Comparison of ENCODE assay signal across 18 cellular contexts in genomic region chr12:23909559-23909958, GRCh38. TPM values are rescaled to one million over a fixed set of nuclear protein-coding genes. Genes with fewer than 3 reads are reported as not detected.
A peak's percentile ranks its signal among the peaks of the same experiment; 100 is the strongest.
DNase-seq lines count a peak whose midpoint lies in the region; ATAC-seq, FAIRE-seq and TF ChIP-seq lines count a peak whose summit lies in the region.
"Had no signal": no experiment of that assay in that cellular context is flagged by ENCODE, and none has a peak within 500 bp of the region (broad histone marks: within the 10 kb centered on the region; RNA-seq: fewer than 3 reads in every experiment).

No MANE protein-coding gene starts in this region.

- H3K36me3 ChIP-seq in astrocyte (ENCODE audit: insufficient read depth, low read length) (no peaks in the 10 kb centered on the region), smooth muscle cell (ENCODE audit: low read depth) (no peaks in the 10 kb centered on the region)
- H3K36me3 ChIP-seq: BE2C, HAP-1 had no signal

- TF ChIP-seq CTCF in astrocyte (IDR thresholded peaks at IDR 0.05; ENCODE audit: insufficient read depth, low read depth, low read length) (no peak), smooth muscle cell (IDR thresholded peaks at IDR 0.05; ENCODE audit: borderline replicate concordance, insufficient read depth, poor library complexity, severe bottlenecking) (no peak)

- peak overlapping the region; percentile 13 for H3K27ac Mint-ChIP-seq in astrocyte (ENCODE audit: unreplicated experiment)
- H3K27ac Mint-ChIP-seq: CD4-positive, CD25-positive, alpha-beta regulatory T cell had no signal

- H3K9ac ChIP-seq in astrocyte (ENCODE audit: low read length), result no peak overlapping the region
- H3K9ac ChIP-seq in smooth muscle cell (ENCODE audit: low read depth), result peak overlapping the region; percentile 13
- H3K9ac ChIP-seq: GM23248 had no signal

- no peaks in the 10 kb centered on the region for H4K20me1 ChIP-seq in astrocyte (ENCODE audit: insufficient read depth, low read length)
- H4K20me1 ChIP-seq in smooth muscle cell (ENCODE audit: low read depth), result no peaks in the 10 kb centered on the region

- H3K36me3 Mint-ChIP-seq in astrocyte (ENCODE audit: low read depth, unreplicated experiment), result peaks cover under 1% of the 10 kb centered on the region
- H3K36me3 Mint-ChIP-seq: CD4-positive, CD25-positive, alpha-beta regulatory T cell had no signal

- H3K4me3 Mint-ChIP-seq in astrocyte (ENCODE audit: unreplicated experiment), result no peak overlapping the region
- H3K4me3 Mint-ChIP-seq: CD4-positive, CD25-positive, alpha-beta regulatory T cell had no signal

- no peaks in the 10 kb centered on the region for H3K27me3 ChIP-seq in astrocyte (ENCODE audit: insufficient read depth, low read length)
- no peaks in the 10 kb centered on the region for H3K27me3 ChIP-seq in smooth muscle cell (ENCODE audit: low read depth)
- H3K27me3 ChIP-seq: BE2C had no signal

- no peaks in the 10 kb centered on the region for H3K9me3 ChIP-seq in astrocyte (ENCODE audit: insufficient read depth, low read depth, low read length)
- no peaks in the 10 kb centered on the region for H3K9me3 ChIP-seq in smooth muscle cell (replicated peaks; ENCODE audit: low read depth)
- H3K9me3 ChIP-seq: BE2C, Caco-2, HAP-1 had no signal

- no peaks in the 10 kb centered on the region for H3K27me3 Mint-ChIP-seq in astrocyte (ENCODE audit: low read depth, unreplicated experiment)
- H3K27me3 Mint-ChIP-seq: CD4-positive, CD25-positive, alpha-beta regulatory T cell had no signal

- H3K4me1 Mint-ChIP-seq in astrocyte (ENCODE audit: low read depth, unreplicated experiment), result peaks cover 36% of the 10 kb centered on the region
- H3K4me1 Mint-ChIP-seq: CD4-positive, CD25-positive, alpha-beta regulatory T cell had no signal

- no peak for FAIRE-seq in astrocyte (lab: Jason Lieb, UNC)
- FAIRE-seq: G401.6, GM12891, GM19239 had no signal

- DNase-seq in RPMI7951 (ENCODE audit: low read depth) (peak; percentile 46), astrocyte (ENCODE audit: low read depth) (no peak), foreskin melanocyte (peak; percentile 82), smooth muscle cell (lab: John Stamatoyannopoulos, UW; ENCODE audit: unreplicated experiment) (no peak), KG1 (lab: John Stamatoyannopoulos, UW) (no peak)
- no peak for DNase-seq in effector CD4-positive, alpha-beta T cell
- DNase-seq: ACHN; BE2C; C1 segment of cervical spinal cord; Caco-2; CD4-positive, CD25-positive, alpha-beta regulatory T cell; GM23248 had no signal

- no peak overlapping the region for H2AFZ ChIP-seq in astrocyte (ENCODE audit: low read depth, low read length)
- no peak overlapping the region for H2AFZ ChIP-seq in smooth muscle cell (ENCODE audit: low read depth)
- H2AFZ ChIP-seq: GM23248 had no signal

- no peak for ATAC-seq in HG03432 (IDR thresholded peaks at IDR 0.05; ENCODE audit: unreplicated experiment)

- H3K27ac ChIP-seq in astrocyte (ENCODE audit: low read depth, low read length), result no peak overlapping the region
- peak overlapping the region; percentile 94 for H3K27ac ChIP-seq in smooth muscle cell (ENCODE audit: low read depth)
- H3K27ac ChIP-seq: GM23248 had no signal

- 25% methylated on average over 1 of the region's 1 CpG for WGBS in smooth muscle cell (ENCODE audit: low lambda C conversion rate)

- H3K79me2 ChIP-seq in astrocyte (ENCODE audit: insufficient read depth, low read length) (no peaks in the 10 kb centered on the region), smooth muscle cell (ENCODE audit: low read depth) (peaks cover 47% of the 10 kb centered on the region)

- H3K9me3 Mint-ChIP-seq in astrocyte (ENCODE audit: unreplicated experiment), result no peaks in the 10 kb centered on the region

- no peak overlapping the region for H3K4me3 ChIP-seq in astrocyte (ENCODE audit: insufficient read depth, low read depth, low read length)
- no peak overlapping the region for H3K4me3 ChIP-seq in smooth muscle cell
- H3K4me3 ChIP-seq: GM23248, HAP-1 had no signal

- H3F3A ChIP-seq in smooth muscle cell (ENCODE audit: low read depth), result peaks cover 5% of the 10 kb centered on the region

- H3K4me1 ChIP-seq in astrocyte (ENCODE audit: insufficient read depth, low read length) (peaks cover 5% of the 10 kb centered on the region), smooth muscle cell (ENCODE audit: low read depth) (peaks cover 66% of the 10 kb centered on the region)
- H3K4me1 ChIP-seq: BE2C, Caco-2 had no signal

- H3K4me2 ChIP-seq in astrocyte (ENCODE audit: low read length) (no peak overlapping the region), smooth muscle cell (peak overlapping the region; percentile 75)

RNA-seq across cellular contexts. Expression of gene SOX5, which starts 39.9 kb away (rescaled TPM):
- 1.3 and 1.4 TPM in 2 replicates for total RNA-seq in RPMI7951 (2014; rRNA removed; shearing (Covaris generic))
- total RNA-seq in astrocyte, result 13.7 and 14.1 TPM in 2 replicates
- total RNA-seq in smooth muscle cell, result 47.8 and 66.1 TPM in 2 replicates
- 20.7 and 22.3 TPM in 2 replicates for polyA plus RNA-seq in smooth muscle cell
- total RNA-seq: CD4-positive, CD25-positive, alpha-beta regulatory T cell; GM23248; HT-29 had no signal
- polyA plus RNA-seq: CD4-positive, CD25-positive, alpha-beta regulatory T cell; GM23248 had no signal

Comparison
In these comparisons a context has a peak if more than half of its experiments do, and no peak if none do; other contexts are left out.
1. DNase-seq: peak in RPMI7951 (single experiment) and foreskin melanocyte (single experiment); none in astrocyte (single experiment), smooth muscle cell (single experiment), effector CD4-positive, alpha-beta T cell (single experiment) and KG1 (single experiment).